ENCODE assay signal across 17 cellular contexts in genomic region chr17:32335647-32336046, GRCh38. TPM values are rescaled to one million over a fixed set of nuclear protein-coding genes. Genes with fewer than 3 reads are reported as not detected.
DNase-seq lines count a peak whose midpoint lies in the region; ATAC-seq and TF ChIP-seq lines count a peak whose summit lies in the region.
"Had no signal": no experiment of that assay in that cellular context is flagged by ENCODE, and none has a peak within 500 bp of the region (broad histone marks: within the 10 kb centered on the region; RNA-seq: fewer than 3 reads in every experiment).

No MANE protein-coding gene starts in this region.

- peaks cover 57% of the 10 kb centered on the region for H3K36me3 Mint-ChIP-seq in activated CD8-positive, alpha-beta T cell treated with anti-CD3 and anti-CD28 coated beads, Interleukin-2, amount 10 ng/mL, durations not matched to agents 7 days and 5 days (ENCODE audit: low read depth)
- peaks cover 31% of the 10 kb centered on the region for H3K36me3 Mint-ChIP-seq in activated CD8-positive, alpha-beta T cell treated with anti-CD3 and anti-CD28 coated beads for 36 hours (ENCODE audit: low read depth)

- peaks cover 0 to 6% of the 10 kb centered on the region in 2 experiments; a peak in 2 of 4 replicates for H3K4me1 ChIP-seq in SK-N-SH (ENCODE audit: control insufficient read depth in 1 of 2, insufficient read depth in 2 of 2, low read depth in 1 of 2, low read length in 1 of 2)
- H3K4me1 ChIP-seq: tibial artery had no signal

- peaks cover 46% of the 10 kb centered on the region for H3K4me1 Mint-ChIP-seq in activated CD8-positive, alpha-beta T cell treated with anti-CD3 and anti-CD28 coated beads, Interleukin-2, amount 10 ng/mL, durations not matched to agents 7 days and 5 days (ENCODE audit: low read depth)
- peaks cover 22% of the 10 kb centered on the region for H3K4me1 Mint-ChIP-seq in activated CD8-positive, alpha-beta T cell treated with anti-CD3 and anti-CD28 coated beads for 36 hours (ENCODE audit: low read depth)

- no peaks in the 10 kb centered on the region for H3K27me3 ChIP-seq in SK-N-SH (ENCODE audit: insufficient read depth)
- H3K27me3 ChIP-seq: tibial artery had no signal

- CTCF ChIA-PET in activated CD8-positive, alpha-beta T cell treated with anti-CD3 and anti-CD28 coated beads, Interleukin-2, amount 10 ng/mL, durations not matched to agents 7 days and 5 days (lab: Charles Lee), result interaction anchor here (1.0 to 8.4 kb wide), 3 partner anchors 13 to 15 kb away, joined by 3 to 69 read pairs (median 5); no protein-coding TSS in a partner anchor
- CTCF ChIA-PET in activated CD8-positive, alpha-beta T cell treated with anti-CD3 and anti-CD28 coated beads for 36 hours (lab: Charles Lee), result interaction anchor here (1.0 to 1.6 kb wide), 3 partner anchors 8 to 16 kb away, joined by 3 to 6 read pairs (median 3); no protein-coding TSS in a partner anchor
- CTCF ChIA-PET in SK-N-SH (lab: Yijun Ruan, JAX), result interaction anchor here (1.2 to 1.4 kb wide), 2 partner anchors 11 to 126 kb away, joined by 3 to 4 read pairs; no protein-coding TSS in a partner anchor

- peak overlapping the region; percentile 12 for H3K27ac Mint-ChIP-seq in activated CD8-positive, alpha-beta T cell treated with anti-CD3 and anti-CD28 coated beads, Interleukin-2, amount 10 ng/mL, durations not matched to agents 7 days and 5 days
- H3K27ac Mint-ChIP-seq in activated CD8-positive, alpha-beta T cell treated with anti-CD3 and anti-CD28 coated beads for 36 hours, result no peak overlapping the region

- 68% methylated on average over 4 of the region's 4 CpGs for WGBS in SK-N-SH (ENCODE audit: low lambda C conversion rate)

- no peak overlapping the region for H3K4me3 ChIP-seq in SK-N-SH (ENCODE audit: low read depth in 2 of 2, low read length in 1 of 2)
- H3K4me3 ChIP-seq: tibial artery had no signal

- no peak for TF ChIP-seq CTCF in activated CD8-positive, alpha-beta T cell treated with anti-CD3 and anti-CD28 coated beads for 36 hours (IDR thresholded peaks at IDR 0.05)
- TF ChIP-seq CTCF in SK-N-SH (IDR thresholded peaks at IDR 0.05), result no peak

- no peak for ATAC-seq in activated CD8-positive, alpha-beta T cell treated with anti-CD3 and anti-CD28 coated beads, Interleukin-2, amount 10 ng/mL, durations not matched to agents 7 days and 5 days
- no peak for ATAC-seq in activated CD8-positive, alpha-beta T cell treated with anti-CD3 and anti-CD28 coated beads for 36 hours

- no peak overlapping the region for H3K9ac ChIP-seq in SK-N-SH

- H3K9me3 Mint-ChIP-seq in activated CD8-positive, alpha-beta T cell treated with anti-CD3 and anti-CD28 coated beads, Interleukin-2, amount 10 ng/mL, durations not matched to agents 7 days and 5 days (ENCODE audit: insufficient read depth), result no peaks in the 10 kb centered on the region
- no peaks in the 10 kb centered on the region for H3K9me3 Mint-ChIP-seq in activated CD8-positive, alpha-beta T cell treated with anti-CD3 and anti-CD28 coated beads for 36 hours

- H3K27ac ChIP-seq in SK-N-SH (ENCODE audit: low read depth in 2 of 2, low read length in 1 of 2) (peak overlapping the region in 1 of 2 experiments; percentile 1; a peak in 1 of 4 replicates), caudate nucleus (ENCODE audit: low read depth, low read length) (no peak overlapping the region)
- H3K27ac ChIP-seq: 22Rv1, HL-60, tibial artery had no signal

- no peak for TF ChIP-seq EP300 in SK-N-SH (IDR thresholded peaks at IDR 0.05; ENCODE audit: borderline replicate concordance in 1 of 2, low read depth in 1 of 2, low read length in 1 of 2)

- TF ChIP-seq RAD21 in SK-N-SH (IDR thresholded peaks at IDR 0.05; ENCODE audit: low read length), result no peak

- no peaks in the 10 kb centered on the region for H4K20me1 ChIP-seq in SK-N-SH (ENCODE audit: insufficient read depth)

- no peak overlapping the region for H2AFZ ChIP-seq in SK-N-SH (ENCODE audit: low read depth)

- H3K36me3 ChIP-seq in SK-N-SH (replicated peaks in 1 of 2; ENCODE audit: control insufficient read depth in 1 of 2, insufficient read depth in 2 of 2, low read length in 1 of 2), result peaks cover 34 to 35% of the 10 kb centered on the region in 2 experiments

- intact Hi-C loops in activated CD8-positive, alpha-beta T cell treated with anti-CD3 and anti-CD28 coated beads for 36 hours (cut with micrococcal nuclease), result no loop called here

- POLR2A ChIA-PET in activated CD8-positive, alpha-beta T cell treated with anti-CD3 and anti-CD28 coated beads, Interleukin-2, amount 10 ng/mL, durations not matched to agents 7 days and 5 days (lab: Charles Lee), result interaction anchor here (0.5 to 1.3 kb wide), 2 partner anchors 15 to 36 kb away, joined by 3 to 4 read pairs; partner anchors contain the start of gene ZNF207
- POLR2A ChIA-PET in activated CD8-positive, alpha-beta T cell treated with anti-CD3 and anti-CD28 coated beads for 36 hours (lab: Charles Lee), result interaction anchor here (1.6 kb wide), 1 partner anchor 20 kb away, joined by 3 read pairs; no protein-coding TSS in a partner anchor
- POLR2A ChIA-PET in SK-N-SH (lab: Yijun Ruan, JAX), result no interaction called here

- H3K27me3 Mint-ChIP-seq in activated CD8-positive, alpha-beta T cell treated with anti-CD3 and anti-CD28 coated beads, Interleukin-2, amount 10 ng/mL, durations not matched to agents 7 days and 5 days (ENCODE audit: low read depth), result no peaks in the 10 kb centered on the region
- no peaks in the 10 kb centered on the region for H3K27me3 Mint-ChIP-seq in activated CD8-positive, alpha-beta T cell treated with anti-CD3 and anti-CD28 coated beads for 36 hours

- H3K79me2 ChIP-seq in SK-N-SH (ENCODE audit: insufficient read depth), result no peaks in the 10 kb centered on the region

- H3K4me3 Mint-ChIP-seq in activated CD8-positive, alpha-beta T cell treated with anti-CD3 and anti-CD28 coated beads, Interleukin-2, amount 10 ng/mL, durations not matched to agents 7 days and 5 days, result no peak overlapping the region
- no peak overlapping the region for H3K4me3 Mint-ChIP-seq in activated CD8-positive, alpha-beta T cell treated with anti-CD3 and anti-CD28 coated beads for 36 hours

- no peak overlapping the region for H3K4me2 ChIP-seq in SK-N-SH

- H3K9me2 ChIP-seq in SK-N-SH, result no peaks in the 10 kb centered on the region

- H3K9me3 ChIP-seq in SK-N-SH, result no peaks in the 10 kb centered on the region
- H3K9me3 ChIP-seq: tibial artery had no signal

- no peak for DNase-seq in activated CD8-positive, alpha-beta T cell treated with anti-CD3 and anti-CD28 coated beads, Interleukin-2, amount 10 ng/mL, durations not matched to agents 7 days and 5 days
- no peak for DNase-seq in activated CD8-positive, alpha-beta T cell treated with anti-CD3 and anti-CD28 coated beads for 36 hours
- DNase-seq in SK-N-SH (no peak), foreskin melanocyte (peak; percentile 57), stromal cell of bone marrow (ENCODE audit: low read depth) (peak; percentile 14), NCI-H1048 (lab: John Stamatoyannopoulos, UW) (no peak), NCI-H1694 treated with DMSO at 0.1 percent for 48 hours (lab: John Stamatoyannopoulos, UW) (no peak), caudate nucleus (lab: John Stamatoyannopoulos, UW) (no peak)
- DNase-seq: Calu3; glutamatergic neuron; left cardiac atrium; NCI-H187; NCI-H510A treated with DMSO at 0.1 percent for 48 hours; stimulated activated CD4-positive, alpha-beta T cell treated with anti-CD3 and anti-CD28 coated beads, Interleukin-2, amount 100 ng/mL, for 24 hours; tibial artery had no signal

- peaks cover 27% of the 10 kb centered on the region for H3F3A ChIP-seq in SK-N-SH (replicated peaks; ENCODE audit: insufficient read depth)

TF ChIP-seq in SK-N-SH, 30 proteins besides CTCF, POLR2A, EP300 and RAD21 (continues in another document):
- TF ChIP-seq, protein P1, sequence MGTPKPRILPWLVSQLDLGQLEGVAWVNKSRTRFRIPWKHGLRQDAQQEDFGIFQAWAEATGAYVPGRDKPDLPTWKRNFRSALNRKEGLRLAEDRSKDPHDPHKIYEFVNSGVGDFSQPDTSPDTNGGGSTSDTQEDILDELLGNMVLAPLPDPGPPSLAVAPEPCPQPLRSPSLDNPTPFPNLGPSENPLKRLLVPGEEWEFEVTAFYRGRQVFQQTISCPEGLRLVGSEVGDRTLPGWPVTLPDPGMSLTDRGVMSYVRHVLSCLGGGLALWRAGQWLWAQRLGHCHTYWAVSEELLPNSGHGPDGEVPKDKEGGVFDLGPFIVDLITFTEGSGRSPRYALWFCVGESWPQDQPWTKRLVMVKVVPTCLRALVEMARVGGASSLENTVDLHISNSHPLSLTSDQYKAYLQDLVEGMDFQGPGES (IDR thresholded peaks at IDR 0.05; ENCODE audit: low read depth, low read length), result no peak
- TF ChIP-seq SMC3 (IDR thresholded peaks at IDR 0.05; ENCODE audit: low read depth, low read length) (no peak), YY1 (IDR thresholded peaks at IDR 0.05; ENCODE audit: low read depth) (no peak), JUND (IDR thresholded peaks at IDR 0.05) (peak; percentile 34; the same call in 1 of the 2 replicates), TAF1 (IDR thresholded peaks at IDR 0.05; ENCODE audit: borderline replicate concordance, low read depth, low read length) (no peak)
- TF ChIP-seq, protein P2, sequence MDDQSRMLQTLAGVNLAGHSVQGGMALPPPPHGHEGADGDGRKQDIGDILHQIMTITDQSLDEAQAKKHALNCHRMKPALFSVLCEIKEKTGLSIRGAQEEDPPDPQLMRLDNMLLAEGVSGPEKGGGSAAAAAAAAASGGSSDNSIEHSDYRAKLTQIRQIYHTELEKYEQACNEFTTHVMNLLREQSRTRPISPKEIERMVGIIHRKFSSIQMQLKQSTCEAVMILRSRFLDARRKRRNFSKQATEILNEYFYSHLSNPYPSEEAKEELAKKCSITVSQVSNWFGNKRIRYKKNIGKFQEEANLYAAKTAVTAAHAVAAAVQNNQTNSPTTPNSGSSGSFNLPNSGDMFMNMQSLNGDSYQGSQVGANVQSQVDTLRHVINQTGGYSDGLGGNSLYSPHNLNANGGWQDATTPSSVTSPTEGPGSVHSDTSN (IDR thresholded peaks at IDR 0.05), result 0 out of 2 replicates have a peak, but pooled peaks have one; percentile 19

RNA-seq across cellular contexts. Expression of gene C17orf75, which starts 6.3 kb away (rescaled TPM):
- 10 to 100 TPM; 29.0 to 34.0 TPM for total RNA-seq in activated CD8-positive, alpha-beta T cell treated with anti-CD3 and anti-CD28 coated beads, Interleukin-2, amount 10 ng/mL, durations not matched to agents 7 days and 5 days
- total RNA-seq in activated CD8-positive, alpha-beta T cell treated with anti-CD3 and anti-CD28 coated beads for 36 hours, result 10 to 100 TPM; 30.8 to 32.7 TPM
- polyA plus RNA-seq in SK-N-SH (2012; rRNA removed), result 14.2 and 19.4 TPM in 2 replicates
- polyA plus RNA-seq in SK-N-SH (2012; cell fraction: cytosol; rRNA removed), result 16.3 and 18.9 TPM in 2 replicates
- 28.3 and 44.4 TPM in 2 replicates for polyA plus RNA-seq in SK-N-SH (2012; cell fraction: nucleus; rRNA removed)

RNA-seq across cellular contexts. Expression of gene ZNF207, which starts 14.3 kb away (rescaled TPM):
- 100 to 1,000 TPM; 250 to 263 TPM for total RNA-seq in activated CD8-positive, alpha-beta T cell treated with anti-CD3 and anti-CD28 coated beads, Interleukin-2, amount 10 ng/mL, durations not matched to agents 7 days and 5 days
- 100 to 1,000 TPM; 189 to 201 TPM for total RNA-seq in activated CD8-positive, alpha-beta T cell treated with anti-CD3 and anti-CD28 coated beads for 36 hours
- polyA plus RNA-seq in SK-N-SH (2012; rRNA removed), result 122 and 167 TPM in 2 replicates
- 125 and 128 TPM in 2 replicates for polyA plus RNA-seq in SK-N-SH (2012; cell fraction: cytosol; rRNA removed)
- polyA plus RNA-seq in SK-N-SH (2012; cell fraction: nucleus; rRNA removed), result 163 and 243 TPM in 2 replicates

Comparison
In these comparisons a context has a peak if more than half of its experiments do, and no peak if none do; other contexts are left out.
1. DNase-seq: peak in foreskin melanocyte (single experiment) and stromal cell of bone marrow (single experiment); none in activated CD8-positive, alpha-beta T cell treated with anti-CD3 and anti-CD28 coated beads, Interleukin-2, amount 10 ng/mL, durations not matched to agents 7 days and 5 days (single experiment), activated CD8-positive, alpha-beta T cell treated with anti-CD3 and anti-CD28 coated beads for 36 hours (single experiment), SK-N-SH (single experiment), NCI-H1048 (single experiment), NCI-H1694 treated with DMSO at 0.1 percent for 48 hours (single experiment) and caudate nucleus (0 of 61).